Comparison of ENCODE assay signal across 10 cellular contexts in genomic region chr3:150237490-150237889, GRCh38.
DNase-seq lines count a peak whose midpoint lies in the region; ATAC-seq and TF ChIP-seq lines count a peak whose summit lies in the region.
"Had no signal": no experiment of that assay in that cellular context is flagged by ENCODE, and none has a peak within 500 bp of the region (broad histone marks: within the 10 kb centered on the region; RNA-seq: fewer than 3 reads in every experiment).

No MANE protein-coding gene starts in this region.

- in situ Hi-C loops in gastrocnemius medialis (cut with MboI; ENCODE audit: low sequenced_read_pairs in 4 of 4) = no loop called here

- no peak for TF ChIP-seq RAD21 in HCT116 (IDR thresholded peaks at IDR 0.05; ENCODE audit: low read depth)

- CTCF ChIA-PET in HCT116 (lab: Charles Lee) = interaction anchor here (1.0 to 3.3 kb wide), 3 partner anchors 10 to 270 kb away, joined by 3 to 69 read pairs (median 4); no protein-coding TSS in a partner anchor

- no peaks in the 10 kb centered on the region for H4K20me1 ChIP-seq in HCT116 (ENCODE audit: insufficient read depth)

- H3K27ac ChIP-seq in HCT116 (ENCODE audit: low read depth, low read length) (peak overlapping the region; percentile 58; the same call in 1 of the 2 replicates), esophagus squamous epithelium (peak overlapping the region; percentile 62 to 77 (median 68)), gastrocnemius medialis (peak overlapping the region; percentile 39 to 76 (median 62)), ovary (no peak overlapping the region)

- intact Hi-C loops in HCT116 (cut with micrococcal nuclease) = no loop called here
- intact Hi-C loops in esophagus squamous epithelium (cut with DNase I) = no loop called here
- intact Hi-C loops in gastrocnemius medialis (cut with DNase I; ENCODE audit: low total_unique reads) = loop anchor here (5.0 kb wide), 2 partner anchors 110 to 175 kb away; no protein-coding TSS in a partner anchor
- intact Hi-C loops in ovary (cut with DNase I) = no loop called here

- no peaks in the 10 kb centered on the region for H3K9me2 ChIP-seq in HCT116 (ENCODE audit: insufficient read depth)

- POLR2A ChIA-PET in HCT116 (lab: Charles Lee) = no interaction called here

- no peaks in the 10 kb centered on the region for H3K79me2 ChIP-seq in HCT116 (ENCODE audit: insufficient read depth, low read length)

- H2AFZ ChIP-seq in HCT116 (ENCODE audit: low read depth, low read length, poor library complexity, severe bottlenecking) = peak overlapping the region; percentile 84

- peak; percentile 46 for ATAC-seq in HCT116
- ATAC-seq in gastrocnemius medialis = peak; percentile 97 to 98
- ATAC-seq in HG02870 (IDR thresholded peaks at IDR 0.05; ENCODE audit: unreplicated experiment) = no peak
- ATAC-seq: activated naive CD8-positive, alpha-beta T cell treated with anti-CD3 and anti-CD28 coated beads, Interleukin-2, amount 50 U/mL, for 24 hours had no signal

- TF ChIP-seq POLR2A in HCT116 (IDR thresholded peaks at IDR 0.05; ENCODE audit: borderline replicate concordance, extremely low read depth, insufficient read depth, insufficient read length) (no peak), esophagus squamous epithelium (IDR thresholded peaks at IDR 0.05) (no peak), gastrocnemius medialis (IDR thresholded peaks at IDR 0.05) (no peak), erythroblast (IDR thresholded peaks at IDR 0.05; ENCODE audit: low read length) (no peak), ovary (IDR thresholded peaks at IDR 0.05) (no peak)

- TF ChIP-seq EP300 in ovary (IDR thresholded peaks at IDR 0.05) = no peak

- H3K36me3 ChIP-seq in HCT116 (ENCODE audit: control insufficient read depth in 1 of 2, insufficient read depth in 2 of 2, low read length in 2 of 2) (no peaks in the 10 kb centered on the region), esophagus squamous epithelium (no peaks in the 10 kb centered on the region), gastrocnemius medialis (no peaks in the 10 kb centered on the region), ovary (no peaks in the 10 kb centered on the region)

- TF ChIP-seq CTCF in HCT116 (IDR thresholded peaks at IDR 0.05 in 2 of 3, conservative IDR thresholded peaks at IDR 0.05 in 1 of 3; ENCODE audit: borderline replicate concordance in 1 of 3, insufficient read depth in 1 of 3, low read depth in 2 of 3, low read length in 2 of 3) (no peak), esophagus squamous epithelium (IDR thresholded peaks at IDR 0.05) (no peak), gastrocnemius medialis (IDR thresholded peaks at IDR 0.05 in 4 of 5, conservative IDR thresholded peaks at IDR 0.05 in 1 of 5) (no peak), ovary (IDR thresholded peaks at IDR 0.05) (no peak)

- H3K4me3 ChIP-seq in HCT116 (replicated peaks in 1 of 2; ENCODE audit: low read depth in 1 of 2, low read length in 2 of 2) (no peak overlapping the region; a peak in 1 of 4 replicates), esophagus squamous epithelium (no peak overlapping the region), gastrocnemius medialis (no peak overlapping the region), ovary (no peak overlapping the region)

- 32 to 40% methylated on average over 3 of the region's 3 CpGs for WGBS in esophagus squamous epithelium, 2 donors
- 77 to 89% (median 88%) methylated on average over 3 of the region's 3 CpGs for WGBS in ovary, 3 donors

- DNase-seq in HCT116 (ENCODE audit: low read depth, low spot score) (peak; percentile 22), RKO (ENCODE audit: low spot score) (peak; percentile 60), esophagus squamous epithelium (lab: John Stamatoyannopoulos, UW) (no peak), gastrocnemius medialis (peak; percentile 75 to 90), erythroblast (lab: John Stamatoyannopoulos, UW) (no peak), ovary (no peak), foreskin melanocyte (no peak)
- DNase-seq: activated CD4-positive, alpha-beta T cell treated with anti-CD3 and anti-CD28 coated beads for 4 hours; activated naive CD8-positive, alpha-beta T cell treated with anti-CD3 and anti-CD28 coated beads, Interleukin-2, amount 50 U/mL, for 24 hours had no signal

- no peak overlapping the region for H3K9ac ChIP-seq in HCT116 (ENCODE audit: low read length)

- BruUV-seq in HCT116 (replicated peaks; lab: Mats Ljungman, UMichigan) = no TSS peak

- peak overlapping the region; percentile 50 for H3K4me2 ChIP-seq in HCT116 (ENCODE audit: low read length)

- RAD21 ChIA-PET in HCT116 (lab: Charles Lee; ENCODE audit: low non-redundant PET in 1 of 2, low total read pairs in 2 of 2, uncharacterized antibody in 2 of 2, unreplicated experiment in 2 of 2) = no interaction called here

- H3K4me1 ChIP-seq in HCT116 (ENCODE audit: control insufficient read depth in 1 of 2, insufficient read depth in 2 of 2, low read length in 2 of 2) (peaks cover 22 to 37% of the 10 kb centered on the region in 2 experiments), esophagus squamous epithelium (peaks cover 21 to 52% (median 24%) of the 10 kb centered on the region in 3 donors), gastrocnemius medialis (peaks cover 11 to 40% of the 10 kb centered on the region in 2 donors), ovary (ENCODE audit: insufficient read depth) (no peaks in the 10 kb centered on the region)

- H3K27me3 ChIP-seq in HCT116 (ENCODE audit: insufficient read depth, low read length) (no peaks in the 10 kb centered on the region), esophagus squamous epithelium (no peaks in the 10 kb centered on the region), gastrocnemius medialis (no peaks in the 10 kb centered on the region), ovary (no peaks in the 10 kb centered on the region)

- H3K9me3 ChIP-seq in HCT116 (ENCODE audit: control insufficient read depth in 1 of 2, insufficient read depth in 1 of 2, low read depth in 1 of 2, low read length in 2 of 2) (no peaks in the 10 kb centered on the region), esophagus squamous epithelium (no peaks in the 10 kb centered on the region), gastrocnemius medialis (no peaks in the 10 kb centered on the region), ovary (no peaks in the 10 kb centered on the region)

TF ChIP-seq in HCT116, 20 proteins besides CTCF, POLR2A, EP300 and RAD21 (continues in another document):
- TF ChIP-seq EZH2 (IDR thresholded peaks at IDR 0.05) = no peak
- TF ChIP-seq MAX (IDR thresholded peaks at IDR 0.05) = no peak; the same call in 1 of the 2 replicates
- no peak for TF ChIP-seq SIN3A (IDR thresholded peaks at IDR 0.05; ENCODE audit: low read depth)
- TF ChIP-seq POLR2AphosphoS5 (IDR thresholded peaks at IDR 0.05; ENCODE audit: low read depth, low read length) = peak; percentile 50; the same call in 1 of the 2 replicates
- peak; percentile 85 for TF ChIP-seq SP1 (IDR thresholded peaks at IDR 0.05; ENCODE audit: low read depth)
- TF ChIP-seq, protein P1, sequence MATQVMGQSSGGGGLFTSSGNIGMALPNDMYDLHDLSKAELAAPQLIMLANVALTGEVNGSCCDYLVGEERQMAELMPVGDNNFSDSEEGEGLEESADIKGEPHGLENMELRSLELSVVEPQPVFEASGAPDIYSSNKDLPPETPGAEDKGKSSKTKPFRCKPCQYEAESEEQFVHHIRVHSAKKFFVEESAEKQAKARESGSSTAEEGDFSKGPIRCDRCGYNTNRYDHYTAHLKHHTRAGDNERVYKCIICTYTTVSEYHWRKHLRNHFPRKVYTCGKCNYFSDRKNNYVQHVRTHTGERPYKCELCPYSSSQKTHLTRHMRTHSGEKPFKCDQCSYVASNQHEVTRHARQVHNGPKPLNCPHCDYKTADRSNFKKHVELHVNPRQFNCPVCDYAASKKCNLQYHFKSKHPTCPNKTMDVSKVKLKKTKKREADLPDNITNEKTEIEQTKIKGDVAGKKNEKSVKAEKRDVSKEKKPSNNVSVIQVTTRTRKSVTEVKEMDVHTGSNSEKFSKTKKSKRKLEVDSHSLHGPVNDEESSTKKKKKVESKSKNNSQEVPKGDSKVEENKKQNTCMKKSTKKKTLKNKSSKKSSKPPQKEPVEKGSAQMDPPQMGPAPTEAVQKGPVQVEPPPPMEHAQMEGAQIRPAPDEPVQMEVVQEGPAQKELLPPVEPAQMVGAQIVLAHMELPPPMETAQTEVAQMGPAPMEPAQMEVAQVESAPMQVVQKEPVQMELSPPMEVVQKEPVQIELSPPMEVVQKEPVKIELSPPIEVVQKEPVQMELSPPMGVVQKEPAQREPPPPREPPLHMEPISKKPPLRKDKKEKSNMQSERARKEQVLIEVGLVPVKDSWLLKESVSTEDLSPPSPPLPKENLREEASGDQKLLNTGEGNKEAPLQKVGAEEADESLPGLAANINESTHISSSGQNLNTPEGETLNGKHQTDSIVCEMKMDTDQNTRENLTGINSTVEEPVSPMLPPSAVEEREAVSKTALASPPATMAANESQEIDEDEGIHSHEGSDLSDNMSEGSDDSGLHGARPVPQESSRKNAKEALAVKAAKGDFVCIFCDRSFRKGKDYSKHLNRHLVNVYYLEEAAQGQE (IDR thresholded peaks at IDR 0.05; ENCODE audit: low read depth) = no peak
- no peak for TF ChIP-seq CEBPB (IDR thresholded peaks at IDR 0.05; ENCODE audit: low read depth)
- TF ChIP-seq ZBTB33 (IDR thresholded peaks at IDR 0.05; ENCODE audit: extremely low read depth, insufficient replicate concordance, low read length) = no peak
- no peak for TF ChIP-seq TCF7L2 (IDR thresholded peaks at IDR 0.05; ENCODE audit: borderline replicate concordance, extremely low read depth, insufficient read depth, insufficient read length)
- TF ChIP-seq ZNF274 (IDR thresholded peaks at IDR 0.05; ENCODE audit: low read depth, low read length) = no peak
- no peak for TF ChIP-seq YY1 (IDR thresholded peaks at IDR 0.05; ENCODE audit: extremely low read depth, insufficient replicate concordance, low read depth, low read length)

Comparison
In these comparisons a context has a peak if more than half of its experiments do, and no peak if none do; other contexts are left out.
1. DNase-seq: peak in HCT116 (single experiment), RKO (single experiment) and gastrocnemius medialis (2 of 2); none in esophagus squamous epithelium (single experiment), erythroblast (0 of 2), ovary (0 of 5) and foreskin melanocyte (single experiment).
2. H3K27ac ChIP-seq: peak in HCT116 (single experiment), esophagus squamous epithelium (4 of 4) and gastrocnemius medialis (4 of 4); none in ovary (0 of 2).